Comparison of ENCODE assay signal across 19 cellular contexts in the genomic region with DNA sequence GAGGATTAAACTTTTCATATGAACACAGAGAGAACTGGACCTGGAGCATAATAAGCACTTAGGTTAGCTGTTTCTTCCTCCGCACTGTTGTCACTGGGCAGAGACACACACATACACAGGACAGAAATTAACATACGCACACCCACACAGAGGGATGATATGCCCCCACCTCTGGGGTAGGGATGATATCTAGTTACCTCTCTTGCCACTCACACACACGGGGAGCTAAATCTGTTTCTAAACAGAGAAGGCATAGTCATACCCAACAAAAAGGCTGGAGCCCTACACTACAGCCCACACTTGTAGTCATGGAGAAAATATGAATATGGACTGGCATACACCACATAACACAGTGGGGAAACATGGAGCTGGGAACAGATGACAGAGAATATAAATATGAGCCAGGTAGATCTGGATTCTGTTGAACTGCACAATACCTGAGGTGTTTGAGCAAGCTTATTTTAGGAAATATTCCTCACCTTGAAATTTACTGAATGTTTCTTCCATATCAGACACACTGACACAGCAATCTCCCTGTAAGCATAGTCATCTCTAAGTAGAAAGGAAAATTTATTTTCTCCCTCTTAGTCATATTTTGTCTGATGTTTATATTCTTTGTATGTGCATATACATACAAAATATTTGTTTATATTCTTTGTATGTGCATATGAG. TPM values are rescaled to one million over a fixed set of nuclear protein-coding genes. Genes with fewer than 3 reads are reported as not detected.
DNase-seq lines count a peak whose midpoint lies in the region; ATAC-seq and TF ChIP-seq lines count a peak whose summit lies in the region.
"Had no signal": no experiment of that assay in that cellular context is flagged by ENCODE, and none has a peak within 500 bp of the region (broad histone marks: within the 10 kb centered on the region; RNA-seq: fewer than 3 reads in every experiment).

No MANE protein-coding gene starts in this region.

- CTCF ChIA-PET in Calu3 (lab: Charles Lee): no interaction called here

- H3K36me3 ChIP-seq in Karpas-422 (ENCODE audit: insufficient read depth, low read length): peaks cover 79% of the 10 kb centered on the region
- H3K36me3 ChIP-seq: SJCRH30 had no signal

- no peak overlapping the region for H3K9ac ChIP-seq in Karpas-422 (ENCODE audit: low read length)
- H3K9ac ChIP-seq: BLaER1 had no signal

- H3K79me2 ChIP-seq in Karpas-422 (ENCODE audit: low read length): peaks cover 63% of the 10 kb centered on the region

- peak overlapping the region; percentile 61 for H3K27ac Mint-ChIP-seq in activated CD4-positive, alpha-beta T cell treated with anti-CD3 and anti-CD28 coated beads, Interleukin-2, amount 10 ng/mL, durations not matched to agents 24 days and 14 days
- H3K27ac Mint-ChIP-seq in Calu3 (ENCODE audit: unreplicated experiment) (peak overlapping the region; percentile 65), T-helper 17 cell (peak overlapping the region; percentile 16), neural crest cell (ENCODE audit: unreplicated experiment) (peak overlapping the region; percentile 57)

- no peak overlapping the region for H2AFZ ChIP-seq in Karpas-422 (ENCODE audit: low read length)

- no peak overlapping the region for H3K4me2 ChIP-seq in Karpas-422 (ENCODE audit: low read depth, low read length, poor library complexity, severe bottlenecking)
- H3K4me2 ChIP-seq: BLaER1 had no signal

- no TSS peak for BruUV-seq in Calu3 (replicated peaks; lab: Mats Ljungman, UMichigan)

- ATAC-seq in T-helper 17 cell: no peak
- ATAC-seq: GM12878 had no signal

- H3K36me3 Mint-ChIP-seq in activated CD4-positive, alpha-beta T cell treated with anti-CD3 and anti-CD28 coated beads, Interleukin-2, amount 10 ng/mL, durations not matched to agents 24 days and 14 days (ENCODE audit: low read depth): peaks cover 37% of the 10 kb centered on the region
- H3K36me3 Mint-ChIP-seq in Calu3 (ENCODE audit: insufficient read depth, unreplicated experiment) (peaks cover 9% of the 10 kb centered on the region), T-helper 17 cell (ENCODE audit: low read depth) (peaks cover 5% of the 10 kb centered on the region), neural crest cell (ENCODE audit: low read depth) (peaks cover 14% of the 10 kb centered on the region)

- no peak for DNase-seq in activated CD4-positive, alpha-beta T cell treated with anti-CD3 and anti-CD28 coated beads, Interleukin-2, amount 10 ng/mL, durations not matched to agents 24 days and 14 days
- DNase-seq in activated CD4-positive, alpha-beta T cell treated with anti-CD3 and anti-CD28 coated beads for 1 hour: no peak
- DNase-seq in Calu3 (no peak), T-helper 17 cell (no peak), neural crest cell (ENCODE audit: low read depth, low spot score) (no peak), Karpas-422 (no peak), HuH-7.5 (ENCODE audit: low spot score) (no peak), DMS79 (lab: John Stamatoyannopoulos, UW) (no peak)
- DNase-seq: GDM1; HCEC 1CT; NCI-H1417 treated with DMSO at 0.1 percent for 48 hours; NCI-H2029; NCI-H2171 treated with DMSO at 0.1 percent for 48 hours; NCI-H446 treated with DMSO at 0.1 percent for 48 hours; NK-92 treated with Interleukin-12 subunit alpha and Interleukin-12 subunit beta, amount 100 ng/mL, for 24 hours; SJCRH30 had no signal

- no peak overlapping the region for H3K27ac ChIP-seq in Karpas-422 (ENCODE audit: low read length)
- H3K27ac ChIP-seq: BLaER1, RWPE1, SJCRH30 had no signal

- no peaks in the 10 kb centered on the region for H4K20me1 ChIP-seq in Karpas-422 (ENCODE audit: insufficient read depth, low read depth, low read length)

- no peaks in the 10 kb centered on the region for H3K9me3 ChIP-seq in T-helper 17 cell (ENCODE audit: control insufficient read depth, low read length, poor library complexity, severe bottlenecking)
- no peaks in the 10 kb centered on the region for H3K9me3 ChIP-seq in Karpas-422 (ENCODE audit: low read length)
- H3K9me3 ChIP-seq: BLaER1, SJCRH30 had no signal

- no peaks in the 10 kb centered on the region for H3K9me3 Mint-ChIP-seq in activated CD4-positive, alpha-beta T cell treated with anti-CD3 and anti-CD28 coated beads, Interleukin-2, amount 10 ng/mL, durations not matched to agents 24 days and 14 days
- H3K9me3 Mint-ChIP-seq in Calu3 (ENCODE audit: low read depth, unreplicated experiment) (no peaks in the 10 kb centered on the region), neural crest cell (no peaks in the 10 kb centered on the region)

- peaks cover 5% of the 10 kb centered on the region for H3K4me1 Mint-ChIP-seq in activated CD4-positive, alpha-beta T cell treated with anti-CD3 and anti-CD28 coated beads, Interleukin-2, amount 10 ng/mL, durations not matched to agents 24 days and 14 days
- H3K4me1 Mint-ChIP-seq in Calu3 (ENCODE audit: low read depth, unreplicated experiment) (no peaks in the 10 kb centered on the region), T-helper 17 cell (no peaks in the 10 kb centered on the region), neural crest cell (peaks cover 9% of the 10 kb centered on the region)

- no peaks in the 10 kb centered on the region for H3K27me3 Mint-ChIP-seq in activated CD4-positive, alpha-beta T cell treated with anti-CD3 and anti-CD28 coated beads, Interleukin-2, amount 10 ng/mL, durations not matched to agents 24 days and 14 days
- H3K27me3 Mint-ChIP-seq in Calu3 (ENCODE audit: unreplicated experiment) (no peaks in the 10 kb centered on the region), T-helper 17 cell (no peaks in the 10 kb centered on the region), neural crest cell (ENCODE audit: low read depth) (no peaks in the 10 kb centered on the region)

- no peaks in the 10 kb centered on the region for H3K27me3 ChIP-seq in Karpas-422 (ENCODE audit: low read length)
- H3K27me3 ChIP-seq: BLaER1, SJCRH30 had no signal

- no peaks in the 10 kb centered on the region for H3K4me1 ChIP-seq in Karpas-422 (ENCODE audit: low read length)
- H3K4me1 ChIP-seq: BLaER1, SJCRH30 had no signal

- no peaks in the 10 kb centered on the region for H3K9me2 ChIP-seq in Karpas-422 (replicated peaks; ENCODE audit: insufficient read depth, low read length)

- TF ChIP-seq CTCF in Calu3 (IDR thresholded peaks at IDR 0.05; ENCODE audit: unreplicated experiment) (no peak), neural crest cell (conservative IDR thresholded peaks at IDR 0.05) (no peak)

- intact Hi-C loops in activated CD4-positive, alpha-beta T cell treated with anti-CD3 and anti-CD28 coated beads, Interleukin-2, amount 10 ng/mL, durations not matched to agents 24 days and 14 days (cut with micrococcal nuclease): no loop called here
- intact Hi-C loops in Calu3 (cut with micrococcal nuclease; ENCODE audit: unreplicated experiment): no loop called here

- no peak overlapping the region for H3K4me3 Mint-ChIP-seq in activated CD4-positive, alpha-beta T cell treated with anti-CD3 and anti-CD28 coated beads, Interleukin-2, amount 10 ng/mL, durations not matched to agents 24 days and 14 days
- H3K4me3 Mint-ChIP-seq in Calu3 (ENCODE audit: low read depth, unreplicated experiment) (no peak overlapping the region), T-helper 17 cell (no peak overlapping the region), neural crest cell (no peak overlapping the region)

- H3K4me3 ChIP-seq in Karpas-422 (ENCODE audit: low read length): no peak overlapping the region
- H3K4me3 ChIP-seq: BLaER1, GM12878, SJCRH30 had no signal

RNA-seq across cellular contexts. Expression of gene SCFD1, which starts 21.1 kb away (rescaled TPM):
- 75.3 and 81.0 TPM in 2 replicates for total RNA-seq in activated CD4-positive, alpha-beta T cell treated with anti-CD3 and anti-CD28 coated beads, Interleukin-2, amount 10 ng/mL, durations not matched to agents 24 days and 14 days
- total RNA-seq in Calu3 (2022) (50.5 and 69.1 TPM in 2 replicates), T-helper 17 cell (10 to 100 TPM; 77.3 to 98.0 TPM), neural crest cell (62.9 and 63.4 TPM in 2 replicates)
- total RNA-seq in Karpas-422 (2014; rRNA removed; shearing (Covaris generic); ENCODE audit: low replicate concordance): 78.8 and 214 TPM in 2 replicates

RNA-seq across cellular contexts. Expression of gene G2E3, which starts 42.1 kb away (rescaled TPM):
- 22.4 and 23.8 TPM in 2 replicates for total RNA-seq in activated CD4-positive, alpha-beta T cell treated with anti-CD3 and anti-CD28 coated beads, Interleukin-2, amount 10 ng/mL, durations not matched to agents 24 days and 14 days
- total RNA-seq in Calu3 (2022) (27.7 and 31.3 TPM in 2 replicates), T-helper 17 cell (10 to 100 TPM; 25.0 to 27.7 TPM), neural crest cell (46.5 and 47.3 TPM in 2 replicates)
- 23.5 and 54.3 TPM in 2 replicates for total RNA-seq in Karpas-422 (2014; rRNA removed; shearing (Covaris generic); ENCODE audit: low replicate concordance)
